Comparison of ENCODE assay signal across 9 cellular contexts in the genomic region with DNA sequence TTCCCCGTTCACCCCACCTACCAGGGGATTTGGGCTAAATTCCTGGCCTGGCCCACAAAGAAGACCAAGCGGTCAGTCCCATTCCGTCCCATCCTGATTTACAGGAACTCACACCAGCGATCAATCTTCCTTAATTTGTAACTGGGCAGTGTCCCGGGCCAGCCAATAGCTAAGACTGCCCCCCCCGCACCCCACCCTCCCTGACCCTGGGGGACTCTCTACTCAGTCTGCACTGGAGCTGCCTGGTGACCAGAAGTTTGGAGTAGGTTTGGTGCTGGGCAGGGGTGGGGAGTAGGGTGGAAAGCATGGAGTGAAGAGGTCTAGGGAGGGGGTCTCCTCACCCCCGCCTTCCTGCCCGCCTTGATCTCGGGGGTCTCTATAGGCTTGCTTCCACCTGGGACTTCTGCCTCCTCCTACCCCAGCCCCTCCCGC. TPM values are rescaled to one million over a fixed set of nuclear protein-coding genes. Genes with fewer than 3 reads are reported as not detected.
A peak's percentile ranks its signal among the peaks of the same experiment; 100 is the strongest.
DNase-seq lines count a peak whose midpoint lies in the region; ATAC-seq and TF ChIP-seq lines count a peak whose summit lies in the region.
"Had no signal": no experiment of that assay in that cellular context is flagged by ENCODE, and none has a peak within 500 bp of the region (broad histone marks: within the 10 kb centered on the region; RNA-seq: fewer than 3 reads in every experiment).

Gene SERPING1 (plus strand): TSS at position 225 of the 432 bp plus-strand sequence. CDS start 586 bp downstream, outside the sequence.

- H3K36me3 ChIP-seq in iPS DF 6.9 (ENCODE audit: control insufficient read depth, insufficient read depth, low read length), result no peaks in the 10 kb centered on the region; the same call in 1 of the 2 replicates

- peak within 1 kb of the TSS; percentile 48; the same call in 1 of the 2 replicates for H3K4me3 ChIP-seq in iPS DF 6.9 (ENCODE audit: low read length)

- BruUV-seq in MCF 10A (replicated peaks; lab: Mats Ljungman, UMichigan), result no TSS peak

- peaks cover 4% of the 10 kb centered on the region for H3K4me1 ChIP-seq in iPS DF 6.9 (ENCODE audit: control insufficient read depth, insufficient read depth, low read length)

- no peak within 1 kb of the TSS for H3K27ac Mint-ChIP-seq in MCF 10A (ENCODE audit: low read depth, unreplicated experiment)
- H3K27ac Mint-ChIP-seq: activated naive CD4-positive, alpha-beta T cell treated with anti-CD3 and anti-CD28 coated beads for 36 hours had no signal

- H3K9me3 ChIP-seq in iPS DF 6.9 (ENCODE audit: control insufficient read depth, insufficient read depth, low read length), result no peaks in the 10 kb centered on the region

- intact Hi-C loops in MCF 10A (cut with micrococcal nuclease), result no loop called here

- in situ Hi-C loops in GM13977 (cut with MboI; ENCODE audit: low pct_unique_long_range_greater_than_20kb, low sequenced_read_pairs, unreplicated experiment), result no loop called here

- no peaks in the 10 kb centered on the region for H3K36me3 Mint-ChIP-seq in MCF 10A (ENCODE audit: insufficient read depth, unreplicated experiment)

- no peaks in the 10 kb centered on the region for H3K9me3 Mint-ChIP-seq in MCF 10A (ENCODE audit: unreplicated experiment)
- H3K9me3 Mint-ChIP-seq: activated naive CD4-positive, alpha-beta T cell treated with anti-CD3 and anti-CD28 coated beads for 36 hours had no signal

- CTCF ChIA-PET in MCF 10A (lab: Yijun Ruan, JAX), result interaction anchor here (0.6 kb wide), 1 partner anchor 215 kb away, joined by 4 read pairs; no protein-coding TSS in a partner anchor

- no peak for ATAC-seq in GM19455 (IDR thresholded peaks at IDR 0.05; ENCODE audit: unreplicated experiment)
- no peak for ATAC-seq in GM19328 (IDR thresholded peaks at IDR 0.05; ENCODE audit: unreplicated experiment)

- peaks cover 8% of the 10 kb centered on the region for H3K4me1 Mint-ChIP-seq in MCF 10A (ENCODE audit: insufficient read depth, unreplicated experiment)

- H3K4me3 Mint-ChIP-seq in MCF 10A (ENCODE audit: unreplicated experiment), result peak within 1 kb of the TSS; percentile 23
- H3K4me3 Mint-ChIP-seq: activated naive CD4-positive, alpha-beta T cell treated with anti-CD3 and anti-CD28 coated beads for 36 hours had no signal

- no peak for TF ChIP-seq CTCF in MCF 10A (IDR thresholded peaks at IDR 0.05; ENCODE audit: unreplicated experiment)
- no peak for TF ChIP-seq CTCF in GM13977 (IDR thresholded peaks at IDR 0.05; ENCODE audit: extremely low read depth, insufficient read depth, missing control alignments)

- WGBS in iPS DF 6.9 (ENCODE audit: insufficient coverage, insufficient read length), result no CpG with 5 or more reads among the region's 10 CpGs

- no peak within 1 kb of the TSS for H3K27ac ChIP-seq in iPS DF 6.9 (ENCODE audit: low read length)

- peak in 8 of 14 donors; percentile 20 to 85 (median 34) for DNase-seq in C1 segment of cervical spinal cord (lab: John Stamatoyannopoulos, UW)
- no peak for DNase-seq in MCF 10A (ENCODE audit: unreplicated experiment)
- no peak for DNase-seq in iPS DF 6.9 (ENCODE audit: low read depth, low spot score)
- peak; percentile 68 for DNase-seq in retina
- no peak for DNase-seq in stimulated activated CD4-positive, alpha-beta T cell treated with anti-CD3 and anti-CD28 coated beads, Interleukin-2, amount 100 ng/mL, for 48 hours
- DNase-seq in GM13977 (ENCODE audit: low spot score), result no peak
- DNase-seq: activated naive CD4-positive, alpha-beta T cell treated with anti-CD3 and anti-CD28 coated beads for 36 hours had no signal

- H3K27me3 ChIP-seq in iPS DF 6.9 (ENCODE audit: control insufficient read depth, insufficient read depth, low read length), result no peaks in the 10 kb centered on the region

- no peaks in the 10 kb centered on the region for H3K27me3 Mint-ChIP-seq in MCF 10A (ENCODE audit: insufficient read depth, unreplicated experiment)

- POLR2A ChIA-PET in MCF 10A (lab: Yijun Ruan, JAX), result no interaction called here

RNA-seq across cellular contexts. Expression of gene SERPING1, which starts in this region (rescaled TPM):
- total RNA-seq in MCF 10A (2022), result 1.1 TPM in 1 of 2 replicates, not detected in the other

Comparison
In these comparisons a context has a peak if more than half of its experiments do, and no peak if none do; other contexts are left out.
1. DNase-seq: peak in C1 segment of cervical spinal cord (8 of 14) and retina (single experiment); none in MCF 10A (single experiment), iPS DF 6.9 (single experiment), stimulated activated CD4-positive, alpha-beta T cell treated with anti-CD3 and anti-CD28 coated beads, Interleukin-2, amount 100 ng/mL, for 48 hours (0 of 2) and GM13977 (single experiment).